ENCODE assay signal across 8 cellular contexts in genomic region chr1:214439352-214440119, GRCh38.
A peak's percentile ranks its signal among the peaks of the same experiment; 100 is the strongest.
DNase-seq lines count a peak whose midpoint lies in the region; ATAC-seq and TF ChIP-seq lines count a peak whose summit lies in the region.

No MANE protein-coding gene starts in this region.

- DNase-seq in COLO829 (ENCODE audit: low spot score) (peak; percentile 90), NCI-H2171 treated with DMSO at 0.1 percent for 48 hours (lab: John Stamatoyannopoulos, UW) (peak; percentile 94), hepatocyte (ENCODE audit: low spot score) (peak; percentile 83), SK-N-DZ (ENCODE audit: low spot score) (no peak)
- DNase-seq in activated T-cell treated with anti-CD3 and anti-CD28 coated beads, Interleukin-2, amount 50 U/mL, for 4 hours = no peak
- DNase-seq in stimulated activated CD4-positive, alpha-beta T cell treated with anti-CD3 and anti-CD28 coated beads, TNF-alpha, amount 100 ng/mL, for 48 hours (ENCODE audit: low read depth in 3 of 3) = peak; percentile 13 to 58 (median 30)

- H3K4me1 Mint-ChIP-seq in activated T-cell treated with anti-CD3 and anti-CD28 coated beads, Interleukin-2, amount 50 U/mL, for 4 hours (ENCODE audit: low read depth) = peaks cover 34% of the 10 kb centered on the region

- H3K9me3 Mint-ChIP-seq in activated T-cell treated with anti-CD3 and anti-CD28 coated beads, Interleukin-2, amount 50 U/mL, for 4 hours = no peaks in the 10 kb centered on the region

- H2AFZ ChIP-seq in hepatocyte = no peak overlapping the region

- peaks cover 31% of the 10 kb centered on the region for H3K79me2 ChIP-seq in hepatocyte

- no peaks in the 10 kb centered on the region for H3K36me3 Mint-ChIP-seq in activated T-cell treated with anti-CD3 and anti-CD28 coated beads, Interleukin-2, amount 50 U/mL, for 4 hours (ENCODE audit: insufficient read depth)

- H3K9me2 ChIP-seq in hepatocyte (replicated peaks; ENCODE audit: insufficient read depth) = no peaks in the 10 kb centered on the region

- H3K9me3 ChIP-seq in hepatocyte (ENCODE audit: low read depth) = no peaks in the 10 kb centered on the region

- H3K27me3 Mint-ChIP-seq in activated T-cell treated with anti-CD3 and anti-CD28 coated beads, Interleukin-2, amount 50 U/mL, for 4 hours (ENCODE audit: low read depth) = peaks cover 7% of the 10 kb centered on the region

- H4K20me1 ChIP-seq in hepatocyte (ENCODE audit: insufficient read depth, poor library complexity, severe bottlenecking) = no peaks in the 10 kb centered on the region

- H3K4me1 ChIP-seq in hepatocyte (ENCODE audit: insufficient read depth) = peaks cover 28% of the 10 kb centered on the region

- H3K4me3 Mint-ChIP-seq in activated T-cell treated with anti-CD3 and anti-CD28 coated beads, Interleukin-2, amount 50 U/mL, for 4 hours = peak overlapping the region; percentile 26

- H3K4me2 ChIP-seq in hepatocyte = peak overlapping the region; percentile 69

- TF ChIP-seq CTCF in hepatocyte (IDR thresholded peaks at IDR 0.05; ENCODE audit: poor library complexity) = no peak

- no peaks in the 10 kb centered on the region for H3K36me3 ChIP-seq in hepatocyte (replicated peaks; ENCODE audit: insufficient read depth, low read depth)

- H3K4me3 ChIP-seq in hepatocyte = no peak overlapping the region

- TF ChIP-seq POLR2A in GM19193 (IDR thresholded peaks at IDR 0.05; ENCODE audit: extremely low read depth, insufficient read depth, insufficient read length) = peak; percentile 43

- peak; percentile 68 for ATAC-seq in HG03108 (IDR thresholded peaks at IDR 0.05; ENCODE audit: unreplicated experiment)
- ATAC-seq in activated T-cell treated with anti-CD3 and anti-CD28 coated beads, Interleukin-2, amount 50 U/mL, for 4 hours = peak; percentile 81 to 85

- H3K27ac ChIP-seq in hepatocyte = peak overlapping the region; percentile 87

- 29% methylated on average over 12 of the region's 12 CpGs for WGBS in hepatocyte (ENCODE audit: low lambda C conversion rate, missing lambda C conversion rate)

- H3K27me3 ChIP-seq in hepatocyte = no peaks in the 10 kb centered on the region

Comparison
In these comparisons a context has a peak if more than half of its experiments do, and no peak if none do; other contexts are left out.
1. DNase-seq: peak in COLO829 (single experiment), NCI-H2171 treated with DMSO at 0.1 percent for 48 hours (single experiment), hepatocyte (single experiment) and stimulated activated CD4-positive, alpha-beta T cell treated with anti-CD3 and anti-CD28 coated beads, TNF-alpha, amount 100 ng/mL, for 48 hours (3 of 3); none in activated T-cell treated with anti-CD3 and anti-CD28 coated beads, Interleukin-2, amount 50 U/mL, for 4 hours (single experiment) and SK-N-DZ (single experiment).